In the genomic region with DNA sequence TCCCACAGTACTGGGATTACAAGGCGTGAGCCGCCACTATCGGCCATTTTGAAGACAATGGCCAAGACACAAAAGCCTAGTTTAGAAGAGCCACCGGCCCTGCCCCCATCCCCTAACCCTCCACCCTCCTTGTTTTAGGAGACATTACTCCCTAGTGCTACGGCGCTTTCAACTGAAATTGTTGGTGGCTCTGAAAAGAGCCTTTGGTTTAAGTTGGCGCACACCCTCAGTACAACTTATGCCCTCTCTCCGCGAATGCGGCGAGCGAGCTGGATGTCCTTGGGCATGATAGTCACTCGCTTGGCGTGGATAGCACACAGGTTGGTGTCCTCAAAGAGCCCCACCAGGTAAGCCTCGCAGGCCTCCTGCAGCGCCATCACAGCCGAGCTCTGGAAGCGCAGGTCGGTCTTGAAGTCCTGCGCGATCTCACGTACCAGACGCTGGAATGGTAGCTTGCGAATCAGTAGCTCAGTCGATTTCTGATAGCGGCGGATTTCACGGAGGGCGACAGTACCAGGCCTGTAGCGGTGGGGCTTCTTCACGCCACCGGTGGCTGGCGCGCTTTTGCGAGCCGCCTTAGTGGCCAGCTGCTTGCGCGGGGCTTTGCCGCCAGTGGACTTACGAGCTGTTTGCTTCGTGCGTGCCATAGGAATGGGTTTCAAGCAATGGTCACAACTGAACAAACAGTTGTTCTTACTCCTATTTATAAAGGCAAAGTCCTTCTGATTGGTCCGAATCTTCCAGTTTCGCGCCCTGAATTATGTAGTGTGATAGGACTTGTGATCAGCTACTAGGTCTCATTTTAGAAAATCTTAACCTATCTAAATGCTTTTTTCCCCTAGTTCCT, we compare ENCODE assay signal across 8 cellular contexts.
DNase-seq lines count a peak whose midpoint lies in the region; ATAC-seq and TF ChIP-seq lines count a peak whose summit lies in the region.

No MANE protein-coding gene starts in this region.

- ATAC-seq in GM21717 (IDR thresholded peaks at IDR 0.05; ENCODE audit: unreplicated experiment), result peak; percentile 46
- ATAC-seq in SK-N-SH treated with all-trans-retinoic acid at 6 μM for 48 hours, result peak; percentile 66

- peak; percentile 26 for TF ChIP-seq CTCF in left ventricle myocardium inferior (IDR thresholded peaks at IDR 0.05; ENCODE audit: borderline replicate concordance)
- TF ChIP-seq CTCF in retinal pigment epithelial cell (conservative IDR thresholded peaks at IDR 0.05; ENCODE audit: low read depth, low read length), result peak; percentile 54

- H3K36me3 ChIP-seq in MG63 (no peaks in the 10 kb centered on the region), left ventricle myocardium inferior (no peaks in the 10 kb centered on the region)

- H3K4me1 Mint-ChIP-seq in activated naive CD8-positive, alpha-beta T cell (ENCODE audit: low read depth), result peaks cover 33% of the 10 kb centered on the region

- H3K27me3 Mint-ChIP-seq in activated naive CD8-positive, alpha-beta T cell, result no peaks in the 10 kb centered on the region

- H3K27me3 ChIP-seq in MG63, result no peaks in the 10 kb centered on the region
- H3K27me3 ChIP-seq in left ventricle myocardium inferior (ENCODE audit: low read depth), result peaks cover 100% of the 10 kb centered on the region

- DNase-seq in DMS79 (lab: John Stamatoyannopoulos, UW), result peak; percentile 68
- peak; percentile 65 for DNase-seq in MG63
- DNase-seq in left ventricle myocardium inferior, result peak; percentile 31
- DNase-seq in retinal pigment epithelial cell (ENCODE audit: low read depth), result no peak
- no peak for DNase-seq in NCI-H446 (lab: John Stamatoyannopoulos, UW)

- peak overlapping the region; percentile 59 for H3K4me3 ChIP-seq in MG63
- peak overlapping the region; percentile 63 for H3K4me3 ChIP-seq in left ventricle myocardium inferior
- peak overlapping the region; percentile 80 for H3K4me3 ChIP-seq in retinal pigment epithelial cell (ENCODE audit: low read length)

- H3K9me3 ChIP-seq in MG63 (no peaks in the 10 kb centered on the region), left ventricle myocardium inferior (replicated peaks) (no peaks in the 10 kb centered on the region)

- H3K4me1 ChIP-seq in left ventricle myocardium inferior, result peaks cover 24% of the 10 kb centered on the region

- no peaks in the 10 kb centered on the region for H3K9me3 Mint-ChIP-seq in activated naive CD8-positive, alpha-beta T cell (ENCODE audit: low read depth)

- peak overlapping the region; percentile 89 for H3K27ac Mint-ChIP-seq in activated naive CD8-positive, alpha-beta T cell

- H3K36me3 Mint-ChIP-seq in activated naive CD8-positive, alpha-beta T cell, result no peaks in the 10 kb centered on the region

- intact Hi-C loops in left ventricle myocardium inferior (cut with micrococcal nuclease), result no loop called here

- peak overlapping the region; percentile 94 for H3K4me3 Mint-ChIP-seq in activated naive CD8-positive, alpha-beta T cell

- peak overlapping the region; percentile 66 for H3K27ac ChIP-seq in left ventricle myocardium inferior (replicated peaks)

TF ChIP-seq in SK-N-SH treated with all-trans-retinoic acid at 6 μM for 48 hours, 23 proteins besides CTCF, POLR2A, EP300 and RAD21:
- TF ChIP-seq TOX (CRISPR knock-in tag; IDR thresholded peaks at IDR 0.05; ENCODE audit: borderline replicate concordance) (no peak), ZC3H10 (CRISPR knock-in tag; IDR thresholded peaks at IDR 0.05) (no peak), ESRRG (CRISPR knock-in tag; IDR thresholded peaks at IDR 0.05) (no peak), ZFP3 (CRISPR knock-in tag; IDR thresholded peaks at IDR 0.05) (0 out of 2 replicates have a peak, but pooled peaks have one; percentile 6), ZNF8 (CRISPR knock-in tag; IDR thresholded peaks at IDR 0.05) (peak; percentile 48; the same call in 1 of the 2 replicates), GLIS3 (CRISPR knock-in tag; IDR thresholded peaks at IDR 0.05) (no peak), CSDC2 (CRISPR knock-in tag; IDR thresholded peaks at IDR 0.05) (no peak), ARNTL (CRISPR knock-in tag; IDR thresholded peaks at IDR 0.05; ENCODE audit: borderline replicate concordance, low read depth) (no peak)
- TF ChIP-seq, protein P1, sequence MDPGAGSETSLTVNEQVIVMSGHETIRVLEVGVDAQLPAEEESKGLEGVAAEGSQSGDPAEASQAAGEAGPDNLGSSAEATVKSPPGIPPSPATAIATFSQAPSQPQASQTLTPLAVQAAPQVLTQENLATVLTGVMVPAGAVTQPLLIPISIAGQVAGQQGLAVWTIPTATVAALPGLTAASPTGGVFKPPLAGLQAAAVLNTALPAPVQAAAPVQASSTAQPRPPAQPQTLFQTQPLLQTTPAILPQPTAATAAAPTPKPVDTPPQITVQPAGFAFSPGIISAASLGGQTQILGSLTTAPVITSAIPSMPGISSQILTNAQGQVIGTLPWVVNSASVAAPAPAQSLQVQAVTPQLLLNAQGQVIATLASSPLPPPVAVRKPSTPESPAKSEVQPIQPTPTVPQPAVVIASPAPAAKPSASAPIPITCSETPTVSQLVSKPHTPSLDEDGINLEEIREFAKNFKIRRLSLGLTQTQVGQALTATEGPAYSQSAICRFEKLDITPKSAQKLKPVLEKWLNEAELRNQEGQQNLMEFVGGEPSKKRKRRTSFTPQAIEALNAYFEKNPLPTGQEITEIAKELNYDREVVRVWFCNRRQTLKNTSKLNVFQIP (CRISPR knock-in tag; IDR thresholded peaks at IDR 0.05; ENCODE audit: borderline replicate concordance, low read depth), result no peak
- TF ChIP-seq, protein P2, sequence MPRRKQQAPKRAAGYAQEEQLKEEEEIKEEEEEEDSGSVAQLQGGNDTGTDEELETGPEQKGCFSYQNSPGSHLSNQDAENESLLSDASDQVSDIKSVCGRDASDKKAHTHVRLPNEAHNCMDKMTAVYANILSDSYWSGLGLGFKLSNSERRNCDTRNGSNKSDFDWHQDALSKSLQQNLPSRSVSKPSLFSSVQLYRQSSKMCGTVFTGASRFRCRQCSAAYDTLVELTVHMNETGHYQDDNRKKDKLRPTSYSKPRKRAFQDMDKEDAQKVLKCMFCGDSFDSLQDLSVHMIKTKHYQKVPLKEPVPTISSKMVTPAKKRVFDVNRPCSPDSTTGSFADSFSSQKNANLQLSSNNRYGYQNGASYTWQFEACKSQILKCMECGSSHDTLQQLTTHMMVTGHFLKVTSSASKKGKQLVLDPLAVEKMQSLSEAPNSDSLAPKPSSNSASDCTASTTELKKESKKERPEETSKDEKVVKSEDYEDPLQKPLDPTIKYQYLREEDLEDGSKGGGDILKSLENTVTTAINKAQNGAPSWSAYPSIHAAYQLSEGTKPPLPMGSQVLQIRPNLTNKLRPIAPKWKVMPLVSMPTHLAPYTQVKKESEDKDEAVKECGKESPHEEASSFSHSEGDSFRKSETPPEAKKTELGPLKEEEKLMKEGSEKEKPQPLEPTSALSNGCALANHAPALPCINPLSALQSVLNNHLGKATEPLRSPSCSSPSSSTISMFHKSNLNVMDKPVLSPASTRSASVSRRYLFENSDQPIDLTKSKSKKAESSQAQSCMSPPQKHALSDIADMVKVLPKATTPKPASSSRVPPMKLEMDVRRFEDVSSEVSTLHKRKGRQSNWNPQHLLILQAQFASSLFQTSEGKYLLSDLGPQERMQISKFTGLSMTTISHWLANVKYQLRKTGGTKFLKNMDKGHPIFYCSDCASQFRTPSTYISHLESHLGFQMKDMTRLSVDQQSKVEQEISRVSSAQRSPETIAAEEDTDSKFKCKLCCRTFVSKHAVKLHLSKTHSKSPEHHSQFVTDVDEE (CRISPR knock-in tag; IDR thresholded peaks at IDR 0.05), result no peak
- TF ChIP-seq, protein P3, sequence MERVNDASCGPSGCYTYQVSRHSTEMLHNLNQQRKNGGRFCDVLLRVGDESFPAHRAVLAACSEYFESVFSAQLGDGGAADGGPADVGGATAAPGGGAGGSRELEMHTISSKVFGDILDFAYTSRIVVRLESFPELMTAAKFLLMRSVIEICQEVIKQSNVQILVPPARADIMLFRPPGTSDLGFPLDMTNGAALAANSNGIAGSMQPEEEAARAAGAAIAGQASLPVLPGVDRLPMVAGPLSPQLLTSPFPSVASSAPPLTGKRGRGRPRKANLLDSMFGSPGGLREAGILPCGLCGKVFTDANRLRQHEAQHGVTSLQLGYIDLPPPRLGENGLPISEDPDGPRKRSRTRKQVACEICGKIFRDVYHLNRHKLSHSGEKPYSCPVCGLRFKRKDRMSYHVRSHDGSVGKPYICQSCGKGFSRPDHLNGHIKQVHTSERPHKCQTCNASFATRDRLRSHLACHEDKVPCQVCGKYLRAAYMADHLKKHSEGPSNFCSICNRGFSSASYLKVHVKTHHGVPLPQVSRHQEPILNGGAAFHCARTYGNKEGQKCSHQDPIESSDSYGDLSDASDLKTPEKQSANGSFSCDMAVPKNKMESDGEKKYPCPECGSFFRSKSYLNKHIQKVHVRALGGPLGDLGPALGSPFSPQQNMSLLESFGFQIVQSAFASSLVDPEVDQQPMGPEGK (CRISPR knock-in tag; IDR thresholded peaks at IDR 0.05; ENCODE audit: borderline replicate concordance), result no peak

Comparison
In these comparisons a context has a peak if more than half of its experiments do, and no peak if none do; other contexts are left out.
1. DNase-seq: peak in DMS79 (single experiment), MG63 (single experiment) and left ventricle myocardium inferior (single experiment); none in retinal pigment epithelial cell (single experiment) and NCI-H446 (0 of 2).
2. Peak in every context shown above with its lines, with median percentiles within 50 percentile points of each other: H3K4me3 ChIP-seq.